ENCODE assay signal across 8 cellular contexts in genomic region chr17:45235071-45236001, GRCh38. TPM values are rescaled to one million over a fixed set of nuclear protein-coding genes. Genes with fewer than 3 reads are reported as not detected.
DNase-seq lines count a peak whose midpoint lies in the region; ATAC-seq, FAIRE-seq and TF ChIP-seq lines count a peak whose summit lies in the region.

No MANE protein-coding gene starts in this region.

- peak; percentile 95 for TF ChIP-seq CTCF in A549 (IDR thresholded peaks at IDR 0.05)
- peak; percentile 47 to 87 (median 76) for TF ChIP-seq CTCF in dorsolateral prefrontal cortex (IDR thresholded peaks at IDR 0.05 in 54 of 56, conservative IDR thresholded peaks at IDR 0.05 in 2 of 56; ENCODE audit: low read depth in 1 of 56, partially characterized antibody in 56 of 56)
- TF ChIP-seq CTCF in lung (IDR thresholded peaks at IDR 0.05; ENCODE audit: control extremely low read depth, extremely low read depth): peak; percentile 56

- H3K4me3 ChIP-seq in A549 (no peak overlapping the region), dorsolateral prefrontal cortex (no peak overlapping the region), lung (no peak overlapping the region)

- CTCF ChIA-PET in A549 (lab: Yijun Ruan, JAX): interaction anchor here (0.7 to 52.3 kb wide), 51 partner anchors 9 to 237 kb away, joined by 3 to 2147 read pairs (median 5); partner anchors contain the start of genes ACBD4, FMNL1, HEXIM1 and HEXIM2

- intact Hi-C loops in dorsolateral prefrontal cortex (cut with DNase I): no loop called here

- WGBS in A549 (ENCODE audit: missing lambda C conversion rate): 21% methylated on average over 9 of the region's 9 CpGs
- 36 to 41% methylated on average over 9 of the region's 9 CpGs for WGBS in lung, 2 donors

- H3K27ac ChIP-seq in A549 (peak overlapping the region; percentile 35 to 66; a peak in 5 of 6 replicates), dorsolateral prefrontal cortex (peak overlapping the region in 5 of 59 donors; percentile 12 to 23 (median 20)), lung (ENCODE audit: low read depth in 1 of 2, low read length in 1 of 2) (no peak overlapping the region)

- peaks cover 36% of the 10 kb centered on the region for H3K4me1 ChIP-seq in A549
- no peaks in the 10 kb centered on the region for H3K4me1 ChIP-seq in lung (ENCODE audit: control insufficient read depth in 2 of 2, insufficient read depth in 2 of 2, low read length in 2 of 2)

- TF ChIP-seq EP300 in A549 (IDR thresholded peaks at IDR 0.05): no peak

- H3K36me3 ChIP-seq in lung (ENCODE audit: control insufficient read depth in 2 of 2, insufficient read depth in 2 of 2, low read length in 2 of 2): peaks cover 0 to 17% of the 10 kb centered on the region in 2 donors

- TF ChIP-seq POLR2A in A549 (IDR thresholded peaks at IDR 0.05; ENCODE audit: low read length) (no peak), GM12891 (IDR thresholded peaks at IDR 0.05; ENCODE audit: low read depth, low read length) (no peak)

- H3K27me3 ChIP-seq in dorsolateral prefrontal cortex: peaks cover 0 to 16% (median 0%) of the 10 kb centered on the region in 45 donors
- no peaks in the 10 kb centered on the region for H3K27me3 ChIP-seq in lung (ENCODE audit: control insufficient read depth, insufficient read depth)

- TF ChIP-seq RAD21 in A549 (conservative IDR thresholded peaks at IDR 0.05 in 1 of 2, IDR thresholded peaks at IDR 0.05 in 1 of 2): peak; percentile 79 to 82

- ATAC-seq in A549 (peak; percentile 60 to 75), lung (ENCODE audit: insufficient read depth, low FRiP score) (peak; percentile 52)

- H3K9me3 ChIP-seq in A549: no peaks in the 10 kb centered on the region
- no peaks in the 10 kb centered on the region for H3K9me3 ChIP-seq in lung (ENCODE audit: control insufficient read depth in 2 of 2, insufficient read depth in 1 of 2, low read length in 1 of 2)

- H3K4me2 ChIP-seq in A549: peak overlapping the region; percentile 16; the same call in 1 of the 3 replicates

- POLR2A ChIA-PET in A549 (lab: Yijun Ruan, JAX): interaction anchor here (0.7 kb wide), 2 partner anchors 9 to 87 kb away, joined by 3 read pairs; partner anchors contain the start of gene HEXIM1

- peak; percentile 91 for FAIRE-seq in A549 (lab: Jason Lieb, UNC)
- FAIRE-seq in GM12891 (lab: Jason Lieb, UNC): peak; percentile 93

- peak; percentile 87 to 93 for DNase-seq in A549 (ENCODE audit: low read depth in 1 of 2, low spot score in 1 of 2)
- DNase-seq in GM12891 (ENCODE audit: insufficient read length, low spot score): no peak
- peak; percentile 62 for DNase-seq in NCI-H526 treated with DMSO at 0.1 percent for 48 hours (lab: John Stamatoyannopoulos, UW)
- DNase-seq in activated CD4-positive, alpha-beta T cell treated with anti-CD3 and anti-CD28 coated beads, Interleukin-2, amount 50 U/mL, for 1 hour: peak; percentile 85
- peak in 6 of 10 donors; percentile 49 to 72 (median 61) for DNase-seq in dorsolateral prefrontal cortex
- peak; percentile 69 for DNase-seq in lung (ENCODE audit: low spot score)
- peak; percentile 55 for DNase-seq in stimulated activated CD8-positive, alpha-beta memory T cell treated with anti-CD3 and anti-CD28 coated beads, Interleukin-7, amount 100 ng/mL, for 24 hours (ENCODE audit: low read depth)
- no peak for DNase-seq in ureter (ENCODE audit: low spot score)

TF ChIP-seq in A549, 52 proteins besides CTCF, POLR2A, EP300 and RAD21:
- TF ChIP-seq FOSL2 (IDR thresholded peaks at IDR 0.05): no peak
- no peak for TF ChIP-seq FOSL2 (CRISPR knock-in tag; IDR thresholded peaks at IDR 0.05)
- no peak for TF ChIP-seq MYC (IDR thresholded peaks at IDR 0.05; ENCODE audit: borderline replicate concordance, low read length)
- no peak for TF ChIP-seq MAX (IDR thresholded peaks at IDR 0.05)
- TF ChIP-seq KDM5A (IDR thresholded peaks at IDR 0.05): no peak
- no peak for TF ChIP-seq FOXS1 (CRISPR knock-in tag; IDR thresholded peaks at IDR 0.05)
- TF ChIP-seq SMC3 (IDR thresholded peaks at IDR 0.05): peak; percentile 94

TF ChIP-seq in GM12891, 5 proteins besides CTCF, POLR2A, EP300 and RAD21:
- no peak for TF ChIP-seq POU2F2 (IDR thresholded peaks at IDR 0.05; ENCODE audit: low read depth, low read length)
- TF ChIP-seq SPI1 (IDR thresholded peaks at IDR 0.05; ENCODE audit: low read depth, low read length): no peak
- no peak for TF ChIP-seq TAF1 (IDR thresholded peaks at IDR 0.05; ENCODE audit: low read depth, low read length)
- TF ChIP-seq PAX5 (IDR thresholded peaks at IDR 0.05; ENCODE audit: insufficient read depth, low read length, severe bottlenecking): no peak
- no peak for TF ChIP-seq POLR2AphosphoS5 (IDR thresholded peaks at IDR 0.05; ENCODE audit: low read depth, low read length)

RNA-seq across cellular contexts. Expression of gene FMNL1, which starts 13.7 kb away (rescaled TPM):
- polyA plus RNA-seq in A549 (2011; rRNA removed) (8.6 and 17.5 TPM in 2 replicates), A549 (2017; fragmentation: RNase III; extraction: RNeasy Plus Mini Kit Qiagen cat#74134 plus additional on column Dnase treatment) (43.9 to 47.9 TPM (median 44.0 TPM) in 3 replicates), lung (100 to 1,000 TPM in 1 of 2 donors, 10 to 100 TPM in 1; 29.5 to 135 TPM)
- polyA plus RNA-seq in A549 (2012; cell fraction: cytosol; rRNA removed): 40.3 and 42.8 TPM in 2 replicates
- polyA plus RNA-seq in A549 (2012; cell fraction: nucleus; rRNA removed): 91.1 and 105 TPM in 2 replicates
- polyA minus RNA-seq in A549 (2011; rRNA and poly(A)+ RNA removed): 29.7 and 46.8 TPM in 2 replicates
- polyA plus RNA-seq in GM12891 (2012; ENCODE audit: low read depth, missing spikeins): 49.2 TPM
- total RNA-seq in dorsolateral prefrontal cortex (10 to 100 TPM; 19.3 to 53.5 (median 36.5) TPM), lung (10 to 100 TPM; 25.0 to 83.7 TPM), ureter (19.4 TPM)

RNA-seq across cellular contexts. Expression of gene SPATA32, which starts 26.6 kb away (rescaled TPM):
- polyA plus RNA-seq in A549 (2011; rRNA removed): 0.05 and 0.08 TPM in 2 replicates
- polyA plus RNA-seq in A549 (2012; cell fraction: cytosol; rRNA removed): 0.09 and 0.16 TPM in 2 replicates
- polyA plus RNA-seq in A549 (2012; cell fraction: nucleus; rRNA removed): 0.40 and 0.54 TPM in 2 replicates
- polyA plus RNA-seq in A549 (2017; fragmentation: RNase III; extraction: RNeasy Plus Mini Kit Qiagen cat#74134 plus additional on column Dnase treatment): 0.09 to 0.25 TPM (median 0.21 TPM) in 3 replicates
- polyA minus RNA-seq in A549 (2011; rRNA and poly(A)+ RNA removed): not detected in 2 replicates
- polyA plus RNA-seq in GM12891 (2012; ENCODE audit: low read depth, missing spikeins): 0.35 TPM
- total RNA-seq in dorsolateral prefrontal cortex: under 1 TPM in 9 of 120 experiments, not detected in 111; 0.26 to 0.63 (median 0.35) TPM
- under 1 TPM in 1 of 2 donors, not detected in 1; 0.21 TPM for total RNA-seq in lung
- polyA plus RNA-seq in lung: under 1 TPM; 0.08 to 0.40 TPM
- total RNA-seq in ureter: not detected

Comparison
In these comparisons a context has a peak if more than half of its experiments do, and no peak if none do; other contexts are left out.
1. DNase-seq: peak in A549 (2 of 2), NCI-H526 treated with DMSO at 0.1 percent for 48 hours (single experiment), activated CD4-positive, alpha-beta T cell treated with anti-CD3 and anti-CD28 coated beads, Interleukin-2, amount 50 U/mL, for 1 hour (single experiment), dorsolateral prefrontal cortex (6 of 10), lung (single experiment) and stimulated activated CD8-positive, alpha-beta memory T cell treated with anti-CD3 and anti-CD28 coated beads, Interleukin-7, amount 100 ng/mL, for 24 hours (single experiment); none in GM12891 (single experiment) and ureter (single experiment).
2. H3K27ac ChIP-seq: peak in A549 (2 of 2); none in lung (0 of 2).
3. Peak in every context shown above with its lines, with median percentiles within 50 percentile points of each other: CTCF ChIP-seq.